ENCODE assay signal across 20 cellular contexts in the genomic region with DNA sequence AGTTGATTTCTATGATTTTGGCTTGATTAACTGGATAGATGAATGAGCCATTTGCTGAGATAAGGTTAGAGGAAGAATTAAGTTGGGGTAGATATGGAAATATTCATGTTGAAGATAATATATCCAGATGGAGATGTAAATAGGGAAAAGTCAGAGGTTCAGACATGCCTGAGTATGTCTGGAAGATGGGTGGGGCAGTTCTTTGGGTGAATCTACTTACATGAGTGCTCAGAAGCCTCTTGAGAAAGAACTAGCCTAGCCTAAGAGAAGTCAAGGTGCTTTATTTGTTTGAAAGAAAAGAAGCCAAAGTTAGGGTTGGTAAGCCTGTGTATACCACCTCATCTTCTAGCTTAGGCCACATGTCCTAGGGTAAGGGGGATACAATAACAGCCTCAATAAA.
"Had no signal": no experiment of that assay in that cellular context is flagged by ENCODE, and none has a peak within 500 bp of the region (broad histone marks: within the 10 kb centered on the region; RNA-seq: fewer than 3 reads in every experiment).

No MANE protein-coding gene starts in this region.

- ATAC-seq: HepG2 had no signal

- H3K9ac ChIP-seq: SK-N-SH had no signal

- H3K9me3 ChIP-seq: SK-N-SH had no signal

- DNase-seq: IMR-90, Karpas-422, KG1, MM.1S, NCI-H1092 treated with DMSO at 0.1 percent for 48 hours, NCI-H1436, NCI-H187, NCI-H2029, NCI-H2081 treated with DMSO at 0.1 percent for 48 hours, NCI-H2171 treated with DMSO at 0.1 percent for 48 hours, NCI-H510A, NCI-H524 treated with DMSO at 0.1 percent for 48 hours, NCI-H69, NCI-H774, RPMI8226, SHP77, SK-N-SH, SW 1271 had no signal

- FAIRE-seq: HepG2, RCC 7860 had no signal

- H3K4me2 ChIP-seq: SK-N-SH had no signal
